24 cellular contexts compared by ENCODE assay signal in the genomic region with DNA sequence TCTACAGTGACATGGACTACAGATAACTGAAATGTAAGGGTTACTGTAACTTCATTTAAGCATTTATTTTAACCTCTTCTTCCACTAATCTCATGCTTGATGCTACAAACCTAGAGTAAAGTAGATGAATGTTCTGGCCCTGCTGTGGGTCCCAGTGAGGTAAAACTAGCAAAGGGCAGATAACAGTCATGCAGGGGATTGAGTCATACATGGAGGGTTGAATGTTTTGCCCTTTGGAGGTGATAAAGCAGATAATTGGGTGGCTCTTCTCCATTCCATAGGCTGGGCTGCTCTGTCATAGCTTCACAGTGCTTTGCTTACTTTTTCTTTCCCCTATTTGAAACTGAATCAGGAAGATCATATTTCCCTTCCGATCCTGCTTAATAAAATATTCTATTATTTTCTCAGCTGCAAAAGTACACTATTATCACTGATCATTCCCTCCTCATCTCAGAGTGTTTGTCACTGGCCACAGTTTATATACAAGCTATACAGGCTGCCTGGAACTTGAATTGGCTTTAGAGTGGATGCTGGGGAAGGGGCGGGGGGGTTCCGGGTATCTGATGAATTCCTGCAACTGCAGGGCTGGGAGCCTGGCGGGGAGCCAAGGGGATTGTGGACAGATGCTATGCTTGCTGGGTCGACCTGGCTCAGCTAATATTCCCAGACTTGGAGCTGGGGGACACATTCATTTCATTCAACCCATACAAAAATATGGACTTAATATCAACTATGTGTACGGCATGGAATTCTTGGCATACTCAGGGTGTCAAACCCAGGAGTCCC.
A peak's percentile ranks its signal among the peaks of the same experiment; 100 is the strongest.
DNase-seq lines count a peak whose midpoint lies in the region; ATAC-seq and TF ChIP-seq lines count a peak whose summit lies in the region.
"Had no signal": no experiment of that assay in that cellular context is flagged by ENCODE, and none has a peak within 500 bp of the region (broad histone marks: within the 10 kb centered on the region; RNA-seq: fewer than 3 reads in every experiment).

No MANE protein-coding gene starts in this region.

- no peak overlapping the region for H3K4me3 Mint-ChIP-seq in stimulated activated naive CD8-positive, alpha-beta T cell treated with anti-CD3 and anti-CD28 coated beads, Interleukin-15, amount 100 ng/mL, for 72 hours
- H3K4me3 Mint-ChIP-seq in T-helper 2 cell treated with Interferon-gamma antibody and Interleukin-4, amounts not matched to agents 5 μg/mL and 100 μg/mL, for 36 hours: no peak overlapping the region
- H3K4me3 Mint-ChIP-seq: activated CD4-positive, alpha-beta memory T cell treated with anti-CD3 and anti-CD28 coated beads, Interleukin-2, amount 10 ng/mL, durations not matched to agents 7 days and 5 days; activated T-cell treated with anti-CD3 and anti-CD28 coated beads, Interleukin-2, amount 50 U/mL, for 24 hours; CD8-positive, alpha-beta T cell; HFFc6; WTC11 had no signal

- H3K27me3 Mint-ChIP-seq in stimulated activated naive CD8-positive, alpha-beta T cell treated with anti-CD3 and anti-CD28 coated beads, Interleukin-15, amount 100 ng/mL, for 72 hours: peaks cover 29% of the 10 kb centered on the region
- no peaks in the 10 kb centered on the region for H3K27me3 Mint-ChIP-seq in T-helper 2 cell treated with Interferon-gamma antibody and Interleukin-4, amounts not matched to agents 5 μg/mL and 100 μg/mL, for 36 hours (ENCODE audit: low read depth)
- H3K27me3 Mint-ChIP-seq: activated CD4-positive, alpha-beta memory T cell treated with anti-CD3 and anti-CD28 coated beads, Interleukin-2, amount 10 ng/mL, durations not matched to agents 7 days and 5 days had no signal

- H3K27ac Mint-ChIP-seq in stimulated activated naive CD8-positive, alpha-beta T cell treated with anti-CD3 and anti-CD28 coated beads, Interleukin-15, amount 100 ng/mL, for 72 hours: no peak overlapping the region
- H3K27ac Mint-ChIP-seq in T-helper 2 cell treated with Interferon-gamma antibody and Interleukin-4, amounts not matched to agents 5 μg/mL and 100 μg/mL, for 36 hours: no peak overlapping the region
- H3K27ac Mint-ChIP-seq: activated CD4-positive, alpha-beta memory T cell treated with anti-CD3 and anti-CD28 coated beads, Interleukin-2, amount 10 ng/mL, durations not matched to agents 7 days and 5 days; activated T-cell treated with anti-CD3 and anti-CD28 coated beads, Interleukin-2, amount 50 U/mL, for 24 hours; CD8-positive, alpha-beta T cell; HFFc6; progenitor cell of endocrine pancreas; WTC11 had no signal

- H3K4me3 ChIP-seq in GM06990 (replicated peaks; ENCODE audit: low read depth, low read length): peak overlapping the region; percentile 64
- H3K4me3 ChIP-seq: body of pancreas, colonic mucosa, vagina had no signal

- DNase-seq in GM06990 (ENCODE audit: extremely low read depth, insufficient read length) (no peak), NCI-H1694 (lab: John Stamatoyannopoulos, UW) (peak; percentile 96), NCI-H748 treated with DMSO at 0.1 percent for 48 hours (lab: John Stamatoyannopoulos, UW) (peak; percentile 22), erythroblast (lab: John Stamatoyannopoulos, UW) (peak; percentile 63 to 75), mesenteric fat pad (ENCODE audit: low spot score) (no peak)
- no peak for DNase-seq in stimulated activated naive CD8-positive, alpha-beta T cell treated with anti-CD3 and anti-CD28 coated beads, Interleukin-15, amount 100 ng/mL, for 72 hours
- no peak for DNase-seq in T-helper 2 cell treated with Interferon-gamma antibody and Interleukin-4, amounts not matched to agents 5 μg/mL and 100 μg/mL, for 36 hours (ENCODE audit: low spot score)
- DNase-seq: activated CD4-positive, alpha-beta memory T cell treated with anti-CD3 and anti-CD28 coated beads, Interleukin-2, amount 10 ng/mL, durations not matched to agents 7 days and 5 days; activated naive CD4-positive, alpha-beta T cell treated with anti-CD3 and anti-CD28 coated beads, Interleukin-2, amount 50 U/mL, for 16 hours; activated T-cell treated with anti-CD3 and anti-CD28 coated beads, Interleukin-2, amount 50 U/mL, for 24 hours; CD8-positive, alpha-beta T cell; colonic mucosa; foreskin melanocyte; HFFc6; midbrain; NCI-H1436; small intestine; stimulated activated CD4-positive, alpha-beta T cell treated with anti-CD3 and anti-CD28 coated beads, Interleukin-4, amount 100 ng/mL, for 4 hours had no signal

- ATAC-seq in HG03342 (IDR thresholded peaks at IDR 0.05; ENCODE audit: unreplicated experiment): no peak
- no peak for ATAC-seq in stimulated activated naive CD8-positive, alpha-beta T cell treated with anti-CD3 and anti-CD28 coated beads, Interleukin-15, amount 100 ng/mL, for 72 hours
- ATAC-seq: body of pancreas; CD8-positive, alpha-beta T cell; Right ventricle myocardium inferior; WTC11 had no signal

- H3K36me3 Mint-ChIP-seq in T-helper 2 cell treated with Interferon-gamma antibody and Interleukin-4, amounts not matched to agents 5 μg/mL and 100 μg/mL, for 36 hours (ENCODE audit: low read depth): no peaks in the 10 kb centered on the region
- H3K36me3 Mint-ChIP-seq: CD8-positive, alpha-beta T cell; WTC11 had no signal

- H3K4me1 Mint-ChIP-seq in stimulated activated naive CD8-positive, alpha-beta T cell treated with anti-CD3 and anti-CD28 coated beads, Interleukin-15, amount 100 ng/mL, for 72 hours: peaks cover 6% of the 10 kb centered on the region
- H3K4me1 Mint-ChIP-seq in T-helper 2 cell treated with Interferon-gamma antibody and Interleukin-4, amounts not matched to agents 5 μg/mL and 100 μg/mL, for 36 hours (ENCODE audit: low read depth): no peaks in the 10 kb centered on the region

- peaks cover 0 to 20% of the 10 kb centered on the region in 2 donors for H3K9me3 Mint-ChIP-seq in stimulated activated naive CD8-positive, alpha-beta T cell treated with anti-CD3 and anti-CD28 coated beads, Interleukin-15, amount 100 ng/mL, for 72 hours
- H3K9me3 Mint-ChIP-seq in T-helper 2 cell treated with Interferon-gamma antibody and Interleukin-4, amounts not matched to agents 5 μg/mL and 100 μg/mL, for 36 hours: no peaks in the 10 kb centered on the region
- H3K9me3 Mint-ChIP-seq: activated CD4-positive, alpha-beta memory T cell treated with anti-CD3 and anti-CD28 coated beads, Interleukin-2, amount 10 ng/mL, durations not matched to agents 7 days and 5 days; WTC11 had no signal

- H3K27me3 ChIP-seq in GM06990 (replicated peaks; ENCODE audit: control insufficient read depth, insufficient read depth, low read length): peaks cover 1% of the 10 kb centered on the region; the same call in 1 of the 2 replicates
- H3K27me3 ChIP-seq: body of pancreas, colonic mucosa, vagina had no signal

- no peak for TF ChIP-seq POLR2A in erythroblast (IDR thresholded peaks at IDR 0.05; ENCODE audit: low read length)

- H3K36me3 ChIP-seq in GM06990 (ENCODE audit: control insufficient read depth, insufficient read depth, low read length): no peaks in the 10 kb centered on the region
- H3K36me3 ChIP-seq: colonic mucosa, vagina had no signal

- no peak for TF ChIP-seq CTCF in GM06990 (IDR thresholded peaks at IDR 0.05; ENCODE audit: insufficient read depth, low read length, poor library complexity, severe bottlenecking)

Comparison
In these comparisons a context has a peak if more than half of its experiments do, and no peak if none do; other contexts are left out.
1. DNase-seq: peak in NCI-H1694 (single experiment), NCI-H748 treated with DMSO at 0.1 percent for 48 hours (single experiment) and erythroblast (2 of 2); none in GM06990 (single experiment), stimulated activated naive CD8-positive, alpha-beta T cell treated with anti-CD3 and anti-CD28 coated beads, Interleukin-15, amount 100 ng/mL, for 72 hours (0 of 2), T-helper 2 cell treated with Interferon-gamma antibody and Interleukin-4, amounts not matched to agents 5 μg/mL and 100 μg/mL, for 36 hours (single experiment) and mesenteric fat pad (single experiment).